ENCODE assay signal across 13 cellular contexts in genomic region chr6:25312034-25312620, GRCh38. TPM values are rescaled to one million over a fixed set of nuclear protein-coding genes. Genes with fewer than 3 reads are reported as not detected.
DNase-seq lines count a peak whose midpoint lies in the region; ATAC-seq and TF ChIP-seq lines count a peak whose summit lies in the region.
"Had no signal": no experiment of that assay in that cellular context is flagged by ENCODE, and none has a peak within 500 bp of the region (broad histone marks: within the 10 kb centered on the region; RNA-seq: fewer than 3 reads in every experiment).

No MANE protein-coding gene starts in this region.

- BruUV-seq in Calu3 (replicated peaks; lab: Mats Ljungman, UMichigan): TSS peak; percentile 94

- H3K4me3 ChIP-seq in OCI-LY1 (ENCODE audit: low read depth, low read length, poor library complexity, severe bottlenecking): no peak overlapping the region
- H3K4me3 ChIP-seq: lower lobe of right lung had no signal

- H3K9me3 Mint-ChIP-seq in Calu3 (ENCODE audit: low read depth, unreplicated experiment) (no peaks in the 10 kb centered on the region), osteocyte (ENCODE audit: unreplicated experiment) (no peaks in the 10 kb centered on the region)
- H3K9me3 Mint-ChIP-seq: activated T-cell treated with anti-CD3 and anti-CD28 coated beads, Interleukin-2, amount 50 U/mL, for 24 hours had no signal

- ATAC-seq in GM19351 (IDR thresholded peaks at IDR 0.05; ENCODE audit: unreplicated experiment): no peak

- H3K27me3 Mint-ChIP-seq in Calu3 (ENCODE audit: unreplicated experiment): no peaks in the 10 kb centered on the region
- no peaks in the 10 kb centered on the region for H3K27me3 Mint-ChIP-seq in osteocyte (ENCODE audit: unreplicated experiment)
- H3K27me3 Mint-ChIP-seq: activated T-cell treated with anti-CD3 and anti-CD28 coated beads, Interleukin-2, amount 50 U/mL, for 24 hours had no signal

- 0 out of 2 replicates have a peak overlapping the region, but pooled peaks have one; percentile 19 for H3K9ac ChIP-seq in OCI-LY1 (ENCODE audit: low read length)

- intact Hi-C loops in Calu3 (cut with micrococcal nuclease; ENCODE audit: unreplicated experiment): loop anchor here (2.0 to 10.0 kb wide), 2 partner anchors 47 to 137 kb away; no protein-coding TSS in a partner anchor

- H4K20me1 ChIP-seq in OCI-LY1 (ENCODE audit: insufficient read depth, low read length): no peaks in the 10 kb centered on the region

- H3K27me3 ChIP-seq in OCI-LY1 (ENCODE audit: insufficient read depth, low read length): no peaks in the 10 kb centered on the region

- H3K36me3 Mint-ChIP-seq in Calu3 (ENCODE audit: insufficient read depth, unreplicated experiment) (peaks cover 32% of the 10 kb centered on the region), osteocyte (ENCODE audit: unreplicated experiment) (no peaks in the 10 kb centered on the region)

- peaks cover 24% of the 10 kb centered on the region for H3K4me1 ChIP-seq in OCI-LY1 (ENCODE audit: insufficient read depth, low read length, severe bottlenecking)

- CTCF ChIA-PET in Calu3 (lab: Charles Lee): interaction anchor here (0.6 to 5.0 kb wide), 26 partner anchors 7 to 441 kb away, joined by 3 to 87 read pairs (median 5); partner anchors contain the start of gene CARMIL1

- no peaks in the 10 kb centered on the region for H3K36me3 ChIP-seq in OCI-LY1 (ENCODE audit: insufficient read depth, low read length)
- H3K36me3 ChIP-seq: lower lobe of right lung had no signal

- H3K9me3 ChIP-seq in OCI-LY1 (ENCODE audit: low read length): no peaks in the 10 kb centered on the region
- H3K9me3 ChIP-seq: lower lobe of right lung had no signal

- H3K9me2 ChIP-seq in OCI-LY1 (ENCODE audit: low read depth, low read length): no peaks in the 10 kb centered on the region

- peaks cover 5% of the 10 kb centered on the region for H3K79me2 ChIP-seq in OCI-LY1 (ENCODE audit: insufficient read depth, low read length)

- H3K4me2 ChIP-seq in OCI-LY1 (ENCODE audit: low read length): peak overlapping the region; percentile 37

- DNase-seq in Calu3 (no peak), fibroblast of gingiva (ENCODE audit: low read depth) (peak; percentile 83), osteocyte (ENCODE audit: extremely low spot score, unreplicated experiment) (no peak), NCI-H748 (lab: John Stamatoyannopoulos, UW; ENCODE audit: unreplicated experiment) (no peak), AG08396 (ENCODE audit: low spot score) (no peak)
- no peak for DNase-seq in activated CD4-positive, alpha-beta T cell treated with anti-CD3 and anti-CD28 coated beads, Interleukin-2, amount 50 U/mL, for 48 hours
- DNase-seq: activated T-cell treated with anti-CD3 and anti-CD28 coated beads, Interleukin-2, amount 50 U/mL, for 24 hours; COR-L47; H7; lower lobe of right lung; trophoblast cell had no signal

- H3F3A ChIP-seq in OCI-LY1 (ENCODE audit: insufficient read depth, low read length): no peaks in the 10 kb centered on the region

- H3K4me1 Mint-ChIP-seq in Calu3 (ENCODE audit: low read depth, unreplicated experiment) (peaks cover 88% of the 10 kb centered on the region), osteocyte (ENCODE audit: unreplicated experiment) (peaks cover 44% of the 10 kb centered on the region)

- peak overlapping the region; percentile 13 for H3K27ac ChIP-seq in OCI-LY1 (ENCODE audit: low read depth, low read length, poor library complexity, severe bottlenecking)
- H3K27ac ChIP-seq: lower lobe of right lung had no signal

- no peak overlapping the region for H2AFZ ChIP-seq in OCI-LY1 (ENCODE audit: low read length)

- H3K27ac Mint-ChIP-seq in Calu3 (ENCODE audit: unreplicated experiment) (peak overlapping the region; percentile 85), osteocyte (ENCODE audit: unreplicated experiment) (peak overlapping the region; percentile 95)
- H3K27ac Mint-ChIP-seq: activated T-cell treated with anti-CD3 and anti-CD28 coated beads, Interleukin-2, amount 50 U/mL, for 24 hours had no signal

- H3K4me3 Mint-ChIP-seq in Calu3 (ENCODE audit: low read depth, unreplicated experiment) (peak overlapping the region; percentile 54), osteocyte (ENCODE audit: unreplicated experiment) (peak overlapping the region; percentile 68)
- H3K4me3 Mint-ChIP-seq: activated T-cell treated with anti-CD3 and anti-CD28 coated beads, Interleukin-2, amount 50 U/mL, for 24 hours had no signal

- no peak for TF ChIP-seq CTCF in Calu3 (IDR thresholded peaks at IDR 0.05; ENCODE audit: unreplicated experiment)
- TF ChIP-seq CTCF in OCI-LY1 (IDR thresholded peaks at IDR 0.05; ENCODE audit: low read length): no peak
- TF ChIP-seq CTCF in osteocyte (IDR thresholded peaks at IDR 0.05): no peak

RNA-seq across cellular contexts. Expression of gene CARMIL1, which starts 33.0 kb away (rescaled TPM):
- total RNA-seq in Calu3 (2022) (88.4 and 92.4 TPM in 2 replicates), osteocyte (14.9 and 16.0 TPM in 2 replicates)
